Comparison of ENCODE assay signal across 19 cellular contexts in the genomic region with DNA sequence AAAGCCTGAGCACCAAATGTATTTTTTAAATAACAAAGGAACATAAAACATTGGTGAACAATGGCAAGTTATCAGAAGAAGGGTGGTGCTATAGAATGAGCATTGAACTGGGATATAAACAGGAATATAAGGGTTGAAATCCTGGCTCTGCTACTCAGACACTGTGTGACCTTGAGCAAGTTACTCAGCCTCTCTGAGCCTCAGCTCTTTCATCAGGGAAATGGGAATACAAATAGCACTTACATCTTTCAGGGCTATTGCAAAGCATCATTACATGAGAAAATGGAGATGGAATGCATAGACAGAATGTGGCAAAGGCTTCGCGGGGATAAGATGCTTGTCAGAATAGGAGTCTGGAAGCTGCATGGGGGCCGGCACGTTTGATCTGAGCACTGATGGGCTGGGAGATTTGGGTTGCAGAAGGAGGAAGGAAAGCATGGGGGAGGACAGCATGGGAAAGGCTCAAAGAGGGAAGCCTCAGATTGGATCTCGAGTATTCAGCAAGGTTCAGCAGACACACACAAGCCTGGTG. TPM values are rescaled to one million over a fixed set of nuclear protein-coding genes. Genes with fewer than 3 reads are reported as not detected.
DNase-seq lines count a peak whose midpoint lies in the region; ATAC-seq and TF ChIP-seq lines count a peak whose summit lies in the region.
"Had no signal": no experiment of that assay in that cellular context is flagged by ENCODE, and none has a peak within 500 bp of the region (broad histone marks: within the 10 kb centered on the region; RNA-seq: fewer than 3 reads in every experiment).

No MANE protein-coding gene starts in this region.

- H3K27ac Mint-ChIP-seq in central memory CD8-positive, alpha-beta T cell (ENCODE audit: low read depth) = no peak overlapping the region
- peak overlapping the region; percentile 82 for H3K27ac Mint-ChIP-seq in neural progenitor cell
- H3K27ac Mint-ChIP-seq in immature natural killer cell = peak overlapping the region in 1 of 6 donors; percentile 9
- H3K27ac Mint-ChIP-seq: CD8-positive, alpha-beta T cell; HFFc6 had no signal

- no peaks in the 10 kb centered on the region for H3K79me2 ChIP-seq in neural progenitor cell (ENCODE audit: low read depth)

- intact Hi-C loops in left ventricle myocardium inferior (cut with micrococcal nuclease) = no loop called here

- peaks cover 13% of the 10 kb centered on the region for H3F3A ChIP-seq in neural progenitor cell (ENCODE audit: low read depth)

- H3K27ac ChIP-seq in left ventricle myocardium inferior (replicated peaks) = peak overlapping the region; percentile 93
- H3K27ac ChIP-seq in right atrium auricular region = no peak overlapping the region
- no peak overlapping the region for H3K27ac ChIP-seq in neural progenitor cell

- peaks cover 15% of the 10 kb centered on the region for H3K4me1 Mint-ChIP-seq in central memory CD8-positive, alpha-beta T cell
- H3K4me1 Mint-ChIP-seq in neural progenitor cell (peaks cover 44% of the 10 kb centered on the region), immature natural killer cell (peaks cover 14% of the 10 kb centered on the region in 2 donors)

- no peaks in the 10 kb centered on the region for H3K9me3 Mint-ChIP-seq in central memory CD8-positive, alpha-beta T cell
- no peaks in the 10 kb centered on the region for H3K9me3 Mint-ChIP-seq in neural progenitor cell
- no peaks in the 10 kb centered on the region for H3K9me3 Mint-ChIP-seq in immature natural killer cell
- H3K9me3 Mint-ChIP-seq: CD8-positive, alpha-beta T cell; HFFc6 had no signal

- no peak overlapping the region for H3K4me2 ChIP-seq in neural progenitor cell

- no peaks in the 10 kb centered on the region for H4K20me1 ChIP-seq in neural progenitor cell (ENCODE audit: low read depth)

- no peak for TF ChIP-seq CTCF in left ventricle myocardium inferior (IDR thresholded peaks at IDR 0.05; ENCODE audit: borderline replicate concordance)
- TF ChIP-seq CTCF in right atrium auricular region (IDR thresholded peaks at IDR 0.05) = no peak
- TF ChIP-seq CTCF in neural progenitor cell (IDR thresholded peaks at IDR 0.05) = no peak

- H3K4me3 Mint-ChIP-seq in central memory CD8-positive, alpha-beta T cell = peak overlapping the region; percentile 61
- H3K4me3 Mint-ChIP-seq in neural progenitor cell = peak overlapping the region; percentile 17
- H3K4me3 Mint-ChIP-seq in immature natural killer cell = no peak overlapping the region
- H3K4me3 Mint-ChIP-seq: CD8-positive, alpha-beta T cell; HFFc6 had no signal

- H3K27me3 Mint-ChIP-seq in central memory CD8-positive, alpha-beta T cell = peaks cover 80% of the 10 kb centered on the region
- H3K27me3 Mint-ChIP-seq in neural progenitor cell (ENCODE audit: insufficient read depth, low read depth) (peaks cover 25% of the 10 kb centered on the region), immature natural killer cell (ENCODE audit: low read depth in 3 of 3) (peaks cover 10 to 25% (median 11%) of the 10 kb centered on the region in 3 donors)

- H3K36me3 ChIP-seq in left ventricle myocardium inferior (no peaks in the 10 kb centered on the region), right atrium auricular region (no peaks in the 10 kb centered on the region), neural progenitor cell (no peaks in the 10 kb centered on the region)

- no peaks in the 10 kb centered on the region for H3K36me3 Mint-ChIP-seq in central memory CD8-positive, alpha-beta T cell (ENCODE audit: insufficient read depth)
- H3K36me3 Mint-ChIP-seq in neural progenitor cell (no peaks in the 10 kb centered on the region), immature natural killer cell (peaks cover 0 to 4% (median 0%) of the 10 kb centered on the region in 3 donors)
- H3K36me3 Mint-ChIP-seq: CD8-positive, alpha-beta T cell had no signal

- ATAC-seq in central memory CD8-positive, alpha-beta T cell (replicated peaks; ENCODE audit: extremely low read depth, poor library complexity, severe bottlenecking) = no peak
- ATAC-seq in GM21717 (IDR thresholded peaks at IDR 0.05; ENCODE audit: unreplicated experiment) (no peak), SK-N-SH treated with all-trans-retinoic acid at 6 μM for 48 hours (no peak)
- ATAC-seq: CD8-positive, alpha-beta T cell had no signal

- no peak overlapping the region for H3K4me3 ChIP-seq in left ventricle myocardium inferior
- no peak overlapping the region for H3K4me3 ChIP-seq in right atrium auricular region
- H3K4me3 ChIP-seq in neural progenitor cell = no peak overlapping the region

- H3K9me3 ChIP-seq in left ventricle myocardium inferior (replicated peaks) = no peaks in the 10 kb centered on the region
- no peaks in the 10 kb centered on the region for H3K9me3 ChIP-seq in right atrium auricular region
- no peaks in the 10 kb centered on the region for H3K9me3 ChIP-seq in neural progenitor cell (ENCODE audit: low read depth)

- no peak overlapping the region for H2AFZ ChIP-seq in neural progenitor cell (replicated peaks)

- no peak overlapping the region for H3K9ac ChIP-seq in neural progenitor cell

- DNase-seq in left ventricle myocardium inferior = no peak
- no peak for DNase-seq in right atrium auricular region (ENCODE audit: low spot score)
- no peak for DNase-seq in central memory CD8-positive, alpha-beta T cell (ENCODE audit: low spot score in 2 of 2)
- no peak for DNase-seq in neural progenitor cell (ENCODE audit: low spot score)
- DNase-seq in immature natural killer cell = no peak
- DNase-seq: CD8-positive, alpha-beta T cell; DMS53; HFFc6; NCI-H1417 treated with DMSO at 0.1 percent for 48 hours; NCI-H187 treated with DMSO at 0.1 percent for 48 hours; NCI-H226; NCI-H524; NCI-H82; OCI-M1; SHP77 had no signal

- H3K27me3 ChIP-seq in left ventricle myocardium inferior (ENCODE audit: low read depth) (peaks cover 11% of the 10 kb centered on the region), right atrium auricular region (no peaks in the 10 kb centered on the region), neural progenitor cell (no peaks in the 10 kb centered on the region)

- H3K4me1 ChIP-seq in left ventricle myocardium inferior (peaks cover 93% of the 10 kb centered on the region), right atrium auricular region (peaks cover 0 to 69% of the 10 kb centered on the region in 2 donors), neural progenitor cell (peaks cover 38% of the 10 kb centered on the region)

TF ChIP-seq in SK-N-SH treated with all-trans-retinoic acid at 6 μM for 48 hours, 23 proteins besides CTCF, POLR2A, EP300 and RAD21:
- TF ChIP-seq CSDC2 (CRISPR knock-in tag; IDR thresholded peaks at IDR 0.05) (no peak), ISL1 (CRISPR knock-in tag; IDR thresholded peaks at IDR 0.05) (no peak), BACH2 (CRISPR knock-in tag; IDR thresholded peaks at IDR 0.05; ENCODE audit: borderline replicate concordance) (no peak), RARB (CRISPR knock-in tag; IDR thresholded peaks at IDR 0.05) (no peak), CREB5 (CRISPR knock-in tag; IDR thresholded peaks at IDR 0.05; ENCODE audit: low read depth) (no peak), PPARA (CRISPR knock-in tag; IDR thresholded peaks at IDR 0.05; ENCODE audit: borderline replicate concordance) (no peak), OSR1 (CRISPR knock-in tag; IDR thresholded peaks at IDR 0.05) (no peak), ZFP30 (CRISPR knock-in tag; IDR thresholded peaks at IDR 0.05) (no peak), TCF4 (CRISPR knock-in tag; IDR thresholded peaks at IDR 0.05; ENCODE audit: borderline replicate concordance) (no peak), ZNF565 (CRISPR knock-in tag; conservative IDR thresholded peaks at IDR 0.05; ENCODE audit: low read depth) (no peak), ZNF8 (CRISPR knock-in tag; IDR thresholded peaks at IDR 0.05) (no peak), TOX (CRISPR knock-in tag; IDR thresholded peaks at IDR 0.05; ENCODE audit: borderline replicate concordance) (no peak)
- TF ChIP-seq, protein P1, sequence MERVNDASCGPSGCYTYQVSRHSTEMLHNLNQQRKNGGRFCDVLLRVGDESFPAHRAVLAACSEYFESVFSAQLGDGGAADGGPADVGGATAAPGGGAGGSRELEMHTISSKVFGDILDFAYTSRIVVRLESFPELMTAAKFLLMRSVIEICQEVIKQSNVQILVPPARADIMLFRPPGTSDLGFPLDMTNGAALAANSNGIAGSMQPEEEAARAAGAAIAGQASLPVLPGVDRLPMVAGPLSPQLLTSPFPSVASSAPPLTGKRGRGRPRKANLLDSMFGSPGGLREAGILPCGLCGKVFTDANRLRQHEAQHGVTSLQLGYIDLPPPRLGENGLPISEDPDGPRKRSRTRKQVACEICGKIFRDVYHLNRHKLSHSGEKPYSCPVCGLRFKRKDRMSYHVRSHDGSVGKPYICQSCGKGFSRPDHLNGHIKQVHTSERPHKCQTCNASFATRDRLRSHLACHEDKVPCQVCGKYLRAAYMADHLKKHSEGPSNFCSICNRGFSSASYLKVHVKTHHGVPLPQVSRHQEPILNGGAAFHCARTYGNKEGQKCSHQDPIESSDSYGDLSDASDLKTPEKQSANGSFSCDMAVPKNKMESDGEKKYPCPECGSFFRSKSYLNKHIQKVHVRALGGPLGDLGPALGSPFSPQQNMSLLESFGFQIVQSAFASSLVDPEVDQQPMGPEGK (CRISPR knock-in tag; IDR thresholded peaks at IDR 0.05; ENCODE audit: borderline replicate concordance) = no peak

RNA-seq across cellular contexts. Expression of gene CDH5, which starts 4.8 kb away (rescaled TPM):
- 47.1 TPM for total RNA-seq in left ventricle myocardium inferior
- total RNA-seq in right atrium auricular region = 10 to 100 TPM; 47.4 to 58.0 TPM
- 0.25 TPM in 1 of 2 replicates, not detected in the other for total RNA-seq in neural progenitor cell (ENCODE audit: low replicate concordance)
- polyA plus RNA-seq in immature natural killer cell = not detected
- total RNA-seq: A172; CD8-positive, alpha-beta T cell; HFFc6 had no signal
- polyA plus RNA-seq: BJ had no signal

Comparison
In these comparisons a context has a peak if more than half of its experiments do, and no peak if none do; other contexts are left out.
1. H3K4me3 Mint-ChIP-seq: peak in central memory CD8-positive, alpha-beta T cell (single experiment) and neural progenitor cell (single experiment); none in immature natural killer cell (0 of 5).
2. RNA of gene CDH5, which starts 4.8 kb away (total RNA-seq): 47.4 to 58.0 TPM in right atrium auricular region and 47.1 TPM in left ventricle myocardium inferior (single experiment); 0.25 TPM in neural progenitor cell; every median in the first group is over 10 times any median in the second.